Comparison of ENCODE assay signal across 15 cellular contexts in the genomic region with DNA sequence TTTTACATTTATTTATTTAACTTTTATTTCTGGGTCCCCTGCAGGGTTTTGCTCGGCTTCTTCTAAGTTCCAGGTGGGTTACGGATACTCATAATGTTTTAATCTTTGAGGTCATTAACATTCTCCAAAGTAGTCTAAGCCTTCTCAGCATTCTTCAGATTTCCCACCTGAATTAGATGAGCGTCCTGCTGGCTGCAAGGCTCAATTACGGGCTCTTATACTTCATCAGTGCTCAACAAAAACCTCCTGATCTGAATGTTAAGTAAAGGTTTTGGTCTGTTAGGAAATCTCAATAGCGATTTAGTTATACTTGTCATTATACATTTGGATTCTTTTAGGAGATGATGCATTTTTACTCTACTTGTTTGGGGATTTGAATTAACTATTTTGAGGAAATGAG.
"Had no signal": no experiment of that assay in that cellular context is flagged by ENCODE, and none has a peak within 500 bp of the region (broad histone marks: within the 10 kb centered on the region; RNA-seq: fewer than 3 reads in every experiment).

No MANE protein-coding gene starts in this region.

- H3K4me3 ChIP-seq: gastroesophageal sphincter, heart left ventricle, hepatocyte, left lung, ovary, psoas muscle, sigmoid colon, testis, tibial nerve, upper lobe of left lung had no signal

- H3K4me1 ChIP-seq: gastroesophageal sphincter, left lung, psoas muscle, sigmoid colon, testis, upper lobe of left lung had no signal

- H3K9me3 Mint-ChIP-seq: effector memory CD8-positive, alpha-beta T cell; natural killer cell; stimulated activated memory B cell treated with anti-CD40 and anti-IgM and Interleukin-4, amounts not matched to agents 10 μg/mL and 1 μg/mL and 100 μg/mL, for 72 hours had no signal

- H3K27ac ChIP-seq: epithelial cell of prostate, gastroesophageal sphincter, heart left ventricle, hepatocyte, left lung, ovary, psoas muscle, sigmoid colon, testis, tibial nerve, upper lobe of left lung had no signal

- H3K27me3 ChIP-seq: gastroesophageal sphincter, heart left ventricle, hepatocyte, left lung, ovary, sigmoid colon, testis, tibial nerve, upper lobe of left lung had no signal

- H3K36me3 ChIP-seq: ovary had no signal

- H3K36me3 Mint-ChIP-seq: natural killer cell had no signal

- H3K9me3 ChIP-seq: gastroesophageal sphincter, heart left ventricle, left lung, ovary, psoas muscle, sigmoid colon, testis, tibial nerve, upper lobe of left lung had no signal

- H3K27me3 Mint-ChIP-seq: effector memory CD8-positive, alpha-beta T cell; stimulated activated memory B cell treated with anti-CD40 and anti-IgM and Interleukin-4, amounts not matched to agents 10 μg/mL and 1 μg/mL and 100 μg/mL, for 72 hours had no signal

- DNase-seq: cortex of kidney had no signal

- H3K4me3 Mint-ChIP-seq: effector memory CD8-positive, alpha-beta T cell; natural killer cell; stimulated activated memory B cell treated with anti-CD40 and anti-IgM and Interleukin-4, amounts not matched to agents 10 μg/mL and 1 μg/mL and 100 μg/mL, for 72 hours had no signal
